8 cellular contexts compared by ENCODE assay signal in the genomic region with DNA sequence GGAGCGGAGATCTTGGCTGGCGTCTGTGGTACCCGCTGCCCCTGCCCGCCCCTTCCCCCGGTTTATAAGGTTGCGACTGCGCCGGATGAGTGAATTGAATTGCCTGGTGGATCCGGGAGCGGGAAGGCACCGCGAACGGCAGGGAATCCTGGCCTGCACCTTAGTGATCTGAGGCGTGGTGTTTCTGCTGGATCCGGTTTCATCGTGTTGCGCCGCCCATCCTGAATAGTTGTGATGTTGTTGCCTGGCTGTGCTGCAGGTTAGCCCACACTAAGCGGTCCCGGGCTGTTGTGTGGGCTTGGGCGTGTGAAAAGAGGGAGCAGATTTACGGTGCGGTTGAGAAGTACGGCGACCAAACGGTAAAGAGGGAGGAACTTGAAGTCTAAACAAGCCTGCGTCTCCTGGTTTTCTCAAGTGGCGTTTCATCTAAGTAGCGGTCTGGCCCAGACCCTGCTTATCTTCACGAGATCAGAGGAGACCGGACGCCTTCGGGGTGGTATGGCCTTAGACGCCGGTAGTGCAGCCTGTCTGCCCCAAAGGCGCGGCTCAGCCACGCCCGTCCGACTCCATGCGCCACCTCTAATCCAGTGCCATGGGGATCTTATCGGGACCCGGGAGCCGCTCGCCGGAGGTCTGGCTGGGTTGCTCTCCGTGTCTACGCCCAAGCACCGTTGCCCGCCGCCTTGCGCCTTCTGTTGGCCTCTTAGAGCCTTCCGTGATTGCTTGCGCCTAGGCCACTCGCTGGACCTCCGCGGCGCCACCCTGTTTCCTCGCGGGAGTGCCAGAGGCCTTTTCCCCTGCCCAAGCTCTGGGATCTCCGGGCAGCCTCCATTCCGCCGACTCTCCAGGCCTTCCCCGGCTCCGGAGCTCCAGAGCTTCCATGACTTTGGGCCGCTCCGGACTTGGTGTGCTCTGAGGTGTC.
A peak's percentile ranks its signal among the peaks of the same experiment; 100 is the strongest.
DNase-seq lines count a peak whose midpoint lies in the region; FAIRE-seq and TF ChIP-seq lines count a peak whose summit lies in the region.

No MANE protein-coding gene starts in this region.

- TF ChIP-seq CTCF in glutamatergic neuron (IDR thresholded peaks at IDR 0.05; ENCODE audit: partially characterized antibody, unreplicated experiment) (no peak), ovary (IDR thresholded peaks at IDR 0.05) (no peak)

- peak overlapping the region; percentile 64 for H3K27ac Mint-ChIP-seq in glutamatergic neuron (ENCODE audit: unreplicated experiment)

- H3K4me3 Mint-ChIP-seq in glutamatergic neuron (ENCODE audit: unreplicated experiment), result peak overlapping the region; percentile 99

- H3K9me3 Mint-ChIP-seq in glutamatergic neuron (ENCODE audit: unreplicated experiment), result peaks cover 18% of the 10 kb centered on the region

- FAIRE-seq in urothelium cell line (lab: Jason Lieb, UNC), result no peak

- H2AFZ ChIP-seq in GM23248, result peak overlapping the region; percentile 90

- H3K79me2 ChIP-seq in GM23248 (ENCODE audit: insufficient read depth), result 0 out of 2 replicates have a peak, but pooled peaks cover 5% of the 10 kb centered on the region

- 13% methylated on average over 64 of the region's 67 CpGs for WGBS in GM23248 (ENCODE audit: low coverage in 1 of 2, low lambda C conversion rate in 2 of 2, missing lambda C conversion rate in 2 of 2), 2 experiments
- WGBS in ovary, 3 donors, result 1 to 2% (median 1%) methylated on average over 62 to 67 of the region's 67 CpGs

- intact Hi-C loops in ovary (cut with DNase I), result no loop called here

- no peaks in the 10 kb centered on the region for H4K20me1 ChIP-seq in GM23248 (ENCODE audit: insufficient read depth)

- H3K27ac ChIP-seq in GM23248 (peak overlapping the region; percentile 41; the same call in 1 of the 2 replicates), ovary (peak overlapping the region; percentile 56 to 81)

- peak overlapping the region; percentile 94 for H3K4me2 ChIP-seq in GM23248 (ENCODE audit: unreplicated experiment)

- H3K4me1 Mint-ChIP-seq in glutamatergic neuron (ENCODE audit: low read depth, unreplicated experiment), result peaks cover 8% of the 10 kb centered on the region

- DNase-seq in AG08395 (ENCODE audit: low spot score) (peak; percentile 24), GM23248 (peak; percentile 69), NCI-H446 treated with DMSO at 0.1 percent for 48 hours (lab: John Stamatoyannopoulos, UW) (peak; percentile 74), glutamatergic neuron (peak; percentile 58), ovary (peak; percentile 62 to 76 (median 70)), GDM1 (lab: John Stamatoyannopoulos, UW) (no peak), urothelium cell line (ENCODE audit: low spot score) (no peak)
- peak; percentile 44 to 52 for DNase-seq in activated T-cell treated with anti-CD3 and anti-CD28 coated beads, Interleukin-2, amount 50 U/mL, for 48 hours

- in situ Hi-C loops in GM23248 (cut with MboI), result no loop called here

- H3K27me3 ChIP-seq in GM23248 (replicated peaks; ENCODE audit: insufficient read depth) (no peaks in the 10 kb centered on the region), ovary (no peaks in the 10 kb centered on the region)

- no peaks in the 10 kb centered on the region for H3K9me2 ChIP-seq in GM23248 (ENCODE audit: insufficient read depth)

- no peak for TF ChIP-seq EP300 in ovary (IDR thresholded peaks at IDR 0.05)

- H3K4me3 ChIP-seq in GM23248 (peak overlapping the region; percentile 83), ovary (peak overlapping the region; percentile 42)

- H3K36me3 ChIP-seq in GM23248 (ENCODE audit: low read depth) (no peaks in the 10 kb centered on the region), ovary (no peaks in the 10 kb centered on the region)

- peaks cover 5% of the 10 kb centered on the region for H3K36me3 Mint-ChIP-seq in glutamatergic neuron (ENCODE audit: unreplicated experiment)

- no peak for TF ChIP-seq POLR2A in ovary (IDR thresholded peaks at IDR 0.05)

- H3K4me1 ChIP-seq in GM23248 (ENCODE audit: insufficient read depth), result no peaks in the 10 kb centered on the region
- H3K4me1 ChIP-seq in ovary (ENCODE audit: insufficient read depth), result peaks cover 5% of the 10 kb centered on the region

- H3K9ac ChIP-seq in GM23248, result peak overlapping the region; percentile 76

- H3K9me3 ChIP-seq in GM23248 (ENCODE audit: low read depth) (no peaks in the 10 kb centered on the region), ovary (no peaks in the 10 kb centered on the region)

- peaks cover 23% of the 10 kb centered on the region for H3K27me3 Mint-ChIP-seq in glutamatergic neuron (ENCODE audit: unreplicated experiment)

- H3F3A ChIP-seq in GM23248 (ENCODE audit: insufficient read depth), result peaks cover 3% of the 10 kb centered on the region; the same call in 1 of the 2 replicates

Comparison
In these comparisons a context has a peak if more than half of its experiments do, and no peak if none do; other contexts are left out.
1. DNase-seq: peak in AG08395 (single experiment), GM23248 (single experiment), NCI-H446 treated with DMSO at 0.1 percent for 48 hours (single experiment), activated T-cell treated with anti-CD3 and anti-CD28 coated beads, Interleukin-2, amount 50 U/mL, for 48 hours (2 of 2), glutamatergic neuron (single experiment) and ovary (5 of 5); none in GDM1 (single experiment) and urothelium cell line (single experiment).